17 cellular contexts compared by ENCODE assay signal in genomic region chr4:88467392-88467791, GRCh38.
"Had no signal": no experiment of that assay in that cellular context is flagged by ENCODE, and none has a peak within 500 bp of the region (broad histone marks: within the 10 kb centered on the region; RNA-seq: fewer than 3 reads in every experiment).

No MANE protein-coding gene starts in this region.

- FAIRE-seq: keratinocyte, pancreas, small intestine had no signal

- ATAC-seq: gastrocnemius medialis; natural killer cell; stimulated activated naive CD8-positive, alpha-beta T cell treated with anti-CD3 and anti-CD28 coated beads, Interleukin-15, amount 100 ng/mL, for 72 hours had no signal

- H3K9me3 Mint-ChIP-seq: natural killer cell; stimulated activated naive CD8-positive, alpha-beta T cell treated with anti-CD3 and anti-CD28 coated beads, Interleukin-15, amount 100 ng/mL, for 72 hours had no signal

- DNase-seq: cortex of kidney; dorsolateral prefrontal cortex; effector CD4-positive, alpha-beta T cell; gastrocnemius medialis; head of caudate nucleus; natural killer cell; pancreas; retina; right lobe of liver; stimulated activated CD4-positive, alpha-beta T cell treated with anti-CD3 and anti-CD28 coated beads, Interleukin-15, amount 100 ng/mL, for 24 hours; stimulated activated CD4-positive, alpha-beta T cell treated with anti-CD3 and anti-CD28 coated beads, Interleukin-2, amount 100 ng/mL, for 48 hours; stimulated activated naive CD4-positive, alpha-beta T cell; stimulated activated naive CD8-positive, alpha-beta T cell treated with anti-CD3 and anti-CD28 coated beads, Interleukin-15, amount 100 ng/mL, for 72 hours; trophoblast cell had no signal

- H3K27me3 Mint-ChIP-seq: memory B cell; stimulated activated naive CD8-positive, alpha-beta T cell treated with anti-CD3 and anti-CD28 coated beads, Interleukin-15, amount 100 ng/mL, for 72 hours had no signal

- H3K4me3 Mint-ChIP-seq: memory B cell; natural killer cell; stimulated activated naive CD8-positive, alpha-beta T cell treated with anti-CD3 and anti-CD28 coated beads, Interleukin-15, amount 100 ng/mL, for 72 hours had no signal

- H3K27ac Mint-ChIP-seq: natural killer cell; stimulated activated naive CD8-positive, alpha-beta T cell treated with anti-CD3 and anti-CD28 coated beads, Interleukin-15, amount 100 ng/mL, for 72 hours had no signal
